8 cellular contexts compared by ENCODE assay signal in genomic region chr11:76721755-76722677, GRCh38. TPM values are rescaled to one million over a fixed set of nuclear protein-coding genes. Genes with fewer than 3 reads are reported as not detected.
DNase-seq lines count a peak whose midpoint lies in the region; ATAC-seq and TF ChIP-seq lines count a peak whose summit lies in the region.

No MANE protein-coding gene starts in this region.

- DNase-seq in DMS53 treated with DMSO at 0.1 percent for 48 hours (lab: John Stamatoyannopoulos, UW; ENCODE audit: unreplicated experiment) (peak; percentile 82), NCI-H526 treated with DMSO at 0.1 percent for 48 hours (lab: John Stamatoyannopoulos, UW) (peak; percentile 45), coronary artery (ENCODE audit: low spot score) (no peak), left lobe of liver (ENCODE audit: low spot score) (peak; percentile 86)
- DNase-seq in activated CD4-positive, alpha-beta T cell treated with anti-CD3 and anti-CD28 coated beads, Interleukin-2, amount 50 U/mL, for 24 hours (ENCODE audit: low read depth in 1 of 2, low spot score in 1 of 2): peak; percentile 57 to 71
- DNase-seq in stimulated activated CD4-positive, alpha-beta T cell treated with anti-CD3 and anti-CD28 coated beads, Interleukin-4, amount 100 ng/mL, for 1 hour: peak; percentile 77

- no peak overlapping the region for H3K27ac ChIP-seq in coronary artery

- peak overlapping the region; percentile 46 for H3K4me3 ChIP-seq in coronary artery

- ATAC-seq in HG02759 (IDR thresholded peaks at IDR 0.05; ENCODE audit: unreplicated experiment) (peak; percentile 76), left lobe of liver (peak; percentile 97), HG02973 (IDR thresholded peaks at IDR 0.05; ENCODE audit: unreplicated experiment) (no peak)

- peak; percentile 92 for TF ChIP-seq CTCF in coronary artery (IDR thresholded peaks at IDR 0.05)

RNA-seq across cellular contexts. Expression of gene LRRC32, which starts 51.5 kb away (rescaled TPM):
- total RNA-seq in left lobe of liver: 10.5 TPM
